In genomic region chr5:157233515-157233914, GRCh38 we compare ENCODE assay signal across 1 cellular context.
TF ChIP-seq lines count a peak whose summit lies in the region.

No MANE protein-coding gene starts in this region.

TF ChIP-seq in K562, 482 proteins besides CTCF, POLR2A, EP300 and RAD21:
- TF ChIP-seq CBFA2T3 (IDR thresholded peaks at IDR 0.05) (peak; percentile 65), ATF7 (IDR thresholded peaks at IDR 0.05) (no peak)
TF ChIP-seq in K562: peak in this region for 1.
